Comparison of ENCODE assay signal across 21 cellular contexts in the genomic region with DNA sequence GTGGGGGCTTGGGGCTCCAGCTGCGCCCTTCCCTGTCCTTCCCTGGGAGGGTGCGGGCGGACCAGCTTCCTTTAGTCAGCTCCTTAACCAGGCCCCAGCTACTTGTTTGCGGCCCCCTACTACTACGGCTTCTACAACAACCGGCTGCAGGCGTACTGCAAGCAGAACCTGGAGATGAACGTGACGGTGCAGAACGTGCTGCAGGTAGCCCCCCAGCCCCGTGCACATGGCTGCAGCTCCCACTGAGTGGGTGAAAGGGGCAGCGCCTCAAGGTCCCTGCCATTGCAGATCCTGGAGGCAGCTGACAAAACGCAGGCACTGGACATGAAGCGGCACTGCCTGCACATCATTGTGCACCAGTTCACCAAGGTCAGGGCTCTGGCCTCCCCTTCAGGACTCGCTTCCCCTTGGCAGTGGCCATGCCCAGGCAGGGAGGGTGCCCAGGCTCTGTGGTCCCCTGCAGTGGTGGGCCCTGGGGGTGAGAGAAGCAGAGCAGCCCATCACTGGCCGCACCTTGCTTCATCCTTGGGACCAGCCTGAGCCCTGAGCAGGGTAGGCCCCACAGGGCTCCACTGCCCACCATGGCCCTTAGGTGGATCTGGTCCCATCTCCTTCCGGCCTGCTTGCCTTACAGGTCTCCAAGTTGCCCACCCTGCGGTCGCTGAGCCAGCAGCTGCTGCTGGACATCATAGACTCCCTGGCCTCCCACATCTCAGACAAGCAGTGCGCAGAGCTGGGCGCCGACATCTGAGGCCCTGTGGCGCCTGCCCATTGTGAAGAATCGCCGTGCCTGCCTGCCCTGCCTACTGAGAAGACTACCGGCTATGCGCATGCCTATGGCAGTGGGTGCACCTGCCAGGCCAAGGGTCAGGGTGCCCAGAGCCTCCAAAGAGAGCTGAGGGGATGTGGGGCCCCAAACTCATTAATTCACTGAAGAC. TPM values are rescaled to one million over a fixed set of nuclear protein-coding genes. Genes with fewer than 3 reads are reported as not detected.
"Had no signal": no experiment of that assay in that cellular context is flagged by ENCODE, and none has a peak within 500 bp of the region (broad histone marks: within the 10 kb centered on the region; RNA-seq: fewer than 3 reads in every experiment).

No MANE protein-coding gene starts in this region.

- H3K4me3 Mint-ChIP-seq: activated T-helper 1 cell treated with anti-CD3 and anti-CD28 coated beads, Interleukin-12 subunit alpha, Interleukin-12 subunit beta, Interleukin-2, Interleukin-4 antibody, amounts not matched to agents 30 ng/mL and 10 ng/mL and 1 ng/mL, durations not matched to agents 14 hours and 24 hours and 36 hours; nephron progenitor cell; stimulated activated naive CD8-positive, alpha-beta T cell treated with anti-CD3 and anti-CD28 coated beads, Interleukin-15, amount 100 ng/mL, for 72 hours; T-helper 1 cell treated with Interleukin-12 subunit alpha and Interleukin-12 subunit beta and Interleukin-4 antibody, amounts not matched to agents 30 μg/mL and 1 μg/mL, for 36 hours had no signal

- DNase-seq: activated CD4-positive, alpha-beta T cell treated with anti-CD3 and anti-CD28 coated beads, Interleukin-2, amount 50 U/mL, for 1 hour; activated gamma-delta T cell treated with Interleukin-2 at 50 U/mL for 16 hours; amniotic stem cell; body of pancreas; gastrocnemius medialis; kidney glomerular epithelial cell; left ventricle myocardium inferior; mammary epithelial cell; midbrain; nephron progenitor cell; stimulated activated CD4-positive, alpha-beta T cell treated with anti-CD3 and anti-CD28 coated beads, Interleukin-2, amount 100 ng/mL, for 24 hours; stimulated activated naive CD8-positive, alpha-beta T cell treated with anti-CD3 and anti-CD28 coated beads, Interleukin-15, amount 100 ng/mL, for 72 hours; trophoblast cell had no signal

- H3K27ac ChIP-seq: body of pancreas, coronary artery, gastrocnemius medialis, heart left ventricle, left ventricle myocardium inferior, suprapubic skin had no signal

- H3K27me3 Mint-ChIP-seq: progenitor cell of endocrine pancreas; stimulated activated naive CD8-positive, alpha-beta T cell treated with anti-CD3 and anti-CD28 coated beads, Interleukin-15, amount 100 ng/mL, for 72 hours had no signal

- H3K4me3 ChIP-seq: body of pancreas, coronary artery, gastrocnemius medialis, heart left ventricle, left ventricle myocardium inferior, suprapubic skin had no signal

- ATAC-seq: activated naive CD4-positive, alpha-beta T cell treated with anti-CD3 and anti-CD28 coated beads, Interleukin-2, amount 50 U/mL, for 72 hours; body of pancreas; gastrocnemius medialis; heart left ventricle; stimulated activated naive CD8-positive, alpha-beta T cell treated with anti-CD3 and anti-CD28 coated beads, Interleukin-15, amount 100 ng/mL, for 72 hours had no signal

- H3K9me3 Mint-ChIP-seq: activated naive CD4-positive, alpha-beta T cell treated with anti-CD3 and anti-CD28 coated beads, Interleukin-2, amount 50 U/mL, for 72 hours; activated T-helper 1 cell treated with anti-CD3 and anti-CD28 coated beads, Interleukin-12 subunit alpha, Interleukin-12 subunit beta, Interleukin-2, Interleukin-4 antibody, amounts not matched to agents 30 ng/mL and 10 ng/mL and 1 ng/mL, durations not matched to agents 14 hours and 24 hours and 36 hours; nephron progenitor cell; stimulated activated naive CD8-positive, alpha-beta T cell treated with anti-CD3 and anti-CD28 coated beads, Interleukin-15, amount 100 ng/mL, for 72 hours; T-helper 1 cell treated with Interleukin-12 subunit alpha and Interleukin-12 subunit beta and Interleukin-4 antibody, amounts not matched to agents 30 μg/mL and 1 μg/mL, for 36 hours had no signal

- H3K27ac Mint-ChIP-seq: activated T-helper 1 cell treated with anti-CD3 and anti-CD28 coated beads, Interleukin-12 subunit alpha, Interleukin-12 subunit beta, Interleukin-2, Interleukin-4 antibody, amounts not matched to agents 30 ng/mL and 10 ng/mL and 1 ng/mL, durations not matched to agents 14 hours and 24 hours and 36 hours; nephron progenitor cell; progenitor cell of endocrine pancreas; T-helper 1 cell treated with Interleukin-12 subunit alpha and Interleukin-12 subunit beta and Interleukin-4 antibody, amounts not matched to agents 30 μg/mL and 1 μg/mL, for 36 hours had no signal

- H3K9me3 ChIP-seq: body of pancreas, gastrocnemius medialis, heart left ventricle, left ventricle myocardium inferior, suprapubic skin had no signal

- H3K27me3 ChIP-seq: body of pancreas, gastrocnemius medialis, heart left ventricle, suprapubic skin had no signal

RNA-seq across cellular contexts. Expression of a gene that starts 18.1 kb away (rescaled TPM):
- total RNA-seq: body of pancreas had no signal

RNA-seq across cellular contexts. Expression of a gene that starts 35.5 kb away (rescaled TPM):
- total RNA-seq: activated naive CD4-positive, alpha-beta T cell treated with anti-CD3 and anti-CD28 coated beads, Interleukin-2, amount 50 U/mL, for 72 hours; activated T-helper 1 cell treated with anti-CD3 and anti-CD28 coated beads, Interleukin-12 subunit alpha, Interleukin-12 subunit beta, Interleukin-2, Interleukin-4 antibody, amounts not matched to agents 30 ng/mL and 10 ng/mL and 1 ng/mL, durations not matched to agents 14 hours and 24 hours and 36 hours; cardiac septum; gastrocnemius medialis had no signal
- polyA plus RNA-seq: heart left ventricle had no signal
